ENCODE assay signal across 16 cellular contexts in genomic region chr2:105410554-105410953, GRCh38. TPM values are rescaled to one million over a fixed set of nuclear protein-coding genes. Genes with fewer than 3 reads are reported as not detected.
DNase-seq lines count a peak whose midpoint lies in the region; ATAC-seq and TF ChIP-seq lines count a peak whose summit lies in the region.
"Had no signal": no experiment of that assay in that cellular context is flagged by ENCODE, and none has a peak within 500 bp of the region (broad histone marks: within the 10 kb centered on the region; RNA-seq: fewer than 3 reads in every experiment).

No MANE protein-coding gene starts in this region.

- H2BK5ac ChIP-seq in IMR-90 (ENCODE audit: low read depth, low read length, poor library complexity, severe bottlenecking) = no peak overlapping the region

- no peak overlapping the region for H3K27ac Mint-ChIP-seq in T-cell
- H3K27ac Mint-ChIP-seq: activated CD4-positive, alpha-beta memory T cell treated with anti-CD3 and anti-CD28 coated beads, Interleukin-2, amount 10 ng/mL, durations not matched to agents 7 days and 5 days; activated T-helper 17 cell treated with anti-CD3 and anti-CD28 coated beads, Interleukin-2, amount 50 U/mL, for 72 hours had no signal

- no peak overlapping the region for H3K4ac ChIP-seq in IMR-90 (ENCODE audit: low read depth, low read length)

- no peak overlapping the region for H3K9ac ChIP-seq in IMR-90 (ENCODE audit: low read depth, low read length)

- peak; percentile 4; the same call in 1 of the 2 replicates for ATAC-seq in IMR-90 (ENCODE audit: low read depth)
- ATAC-seq in T-cell (replicated peaks in 1 of 4) = no peak
- ATAC-seq: activated T-helper 17 cell treated with anti-CD3 and anti-CD28 coated beads, Interleukin-2, amount 50 U/mL, for 72 hours had no signal

- no peak overlapping the region for H2AK9ac ChIP-seq in IMR-90 (replicated peaks; ENCODE audit: low read depth, low read length, poor library complexity)

- CTCF ChIA-PET in IMR-90 (lab: Yijun Ruan, JAX) (interaction anchor here (0.5 kb wide), 1 partner anchor 18 kb away, joined by 3 read pairs; no protein-coding TSS in a partner anchor), T-cell (lab: Charles Lee) (no interaction called here)

- H2BK120ac ChIP-seq in IMR-90 (ENCODE audit: low read depth, low read length) = peak overlapping the region; percentile 4; the same call in 1 of the 2 replicates

- in situ Hi-C loops in IMR-90 (cut with MboI; ENCODE audit: low sequenced_read_pairs) = no loop called here

- no peak overlapping the region for H2AFZ ChIP-seq in IMR-90 (replicated peaks; ENCODE audit: low read length, poor library complexity)

- no TSS peak for BruUV-seq in IMR-90 (replicated peaks; lab: Mats Ljungman, UMichigan)

- H3K36me3 Mint-ChIP-seq in T-cell = no peaks in the 10 kb centered on the region

- dilution Hi-C loops in IMR-90 (cut with HindIII; ENCODE audit: low sequenced_read_pairs, unreplicated experiment) = no loop called here

- TF ChIP-seq CTCF in IMR-90 (conservative IDR thresholded peaks at IDR 0.05; ENCODE audit: low read depth, low read length) (no peak), breast epithelium (IDR thresholded peaks at IDR 0.05) (no peak), cardiac muscle cell (IDR thresholded peaks at IDR 0.05; ENCODE audit: low read depth, low read length) (no peak), sigmoid colon (IDR thresholded peaks at IDR 0.05) (no peak)

- peak overlapping the region; percentile 71; the same call in 2 of the 3 replicates for H2BK15ac ChIP-seq in IMR-90 (ENCODE audit: low read depth, low read length)

- TF ChIP-seq RAD21 in IMR-90 (IDR thresholded peaks at IDR 0.05; ENCODE audit: low read length) = no peak

- peak overlapping the region; percentile 24; the same call in 1 of the 2 replicates for H2BK20ac ChIP-seq in IMR-90 (ENCODE audit: low read depth, low read length)

- H3K27me3 ChIP-seq in IMR-90 (ENCODE audit: control insufficient read depth, insufficient read depth, low read length) (peaks cover 13% of the 10 kb centered on the region), breast epithelium (no peaks in the 10 kb centered on the region), cardiac muscle cell (no peaks in the 10 kb centered on the region), sigmoid colon (no peaks in the 10 kb centered on the region)

- no peak overlapping the region for H3K4me3 Mint-ChIP-seq in T-cell
- H3K4me3 Mint-ChIP-seq: activated CD4-positive, alpha-beta memory T cell treated with anti-CD3 and anti-CD28 coated beads, Interleukin-2, amount 10 ng/mL, durations not matched to agents 7 days and 5 days; activated T-helper 17 cell treated with anti-CD3 and anti-CD28 coated beads, Interleukin-2, amount 50 U/mL, for 72 hours; neural crest cell had no signal

- no peak overlapping the region; the same call in 1 of the 2 replicates for H3K18ac ChIP-seq in IMR-90 (ENCODE audit: low read depth, low read length)

- H3K36me3 ChIP-seq in IMR-90 (ENCODE audit: control insufficient read depth, insufficient read depth, low read length) (no peaks in the 10 kb centered on the region), breast epithelium (no peaks in the 10 kb centered on the region), cardiac muscle cell (peaks cover 33% of the 10 kb centered on the region), sigmoid colon (no peaks in the 10 kb centered on the region)
- H3K36me3 ChIP-seq: lower lobe of right lung had no signal

- WGBS in IMR-90 (ENCODE audit: extremely low coverage in 2 of 2, insufficient read length in 1 of 2), 2 experiments = 67% methylated on average over 1 of the region's 4 CpGs; no CpG with 5 or more reads in 1 of the 2 experiments
- WGBS in sigmoid colon, 2 donors = 44 to 84% methylated on average over 4 of the region's 4 CpGs

- peaks cover 0 to 8% (median 8%) of the 10 kb centered on the region in 3 donors for H3K4me1 Mint-ChIP-seq in T-cell
- H3K4me1 Mint-ChIP-seq: activated CD4-positive, alpha-beta memory T cell treated with anti-CD3 and anti-CD28 coated beads, Interleukin-2, amount 10 ng/mL, durations not matched to agents 7 days and 5 days; activated T-helper 17 cell treated with anti-CD3 and anti-CD28 coated beads, Interleukin-2, amount 50 U/mL, for 72 hours; neural crest cell had no signal

- DNase-seq in IMR-90 = peak; percentile 62
- DNase-seq in breast epithelium (ENCODE audit: low spot score in 2 of 2) = peak in 1 of 2 donors; percentile 70
- DNase-seq in cardiac muscle cell (ENCODE audit: low read depth in 1 of 2, low spot score in 1 of 2) = peak in 1 of 2 donors; percentile 76
- DNase-seq in sigmoid colon = no peak
- no peak for DNase-seq in COR-L47 (lab: John Stamatoyannopoulos, UW)
- no peak for DNase-seq in pons (ENCODE audit: low spot score)
- DNase-seq in DMS53 (lab: John Stamatoyannopoulos, UW) = no peak
- DNase-seq in T-cell = no peak
- DNase-seq: activated CD4-positive, alpha-beta memory T cell treated with anti-CD3 and anti-CD28 coated beads, Interleukin-2, amount 10 ng/mL, durations not matched to agents 7 days and 5 days; AML-193; DMS153; effector memory CD4-positive, alpha-beta T cell; lower lobe of right lung; stimulated activated CD4-positive, alpha-beta T cell treated with anti-CD3 and anti-CD28 coated beads, Interleukin-12 subunit alpha, Interleukin-12 subunit beta, amount 100 ng/mL, for 4 hours had no signal

- peak overlapping the region; percentile 53; the same call in 1 of the 2 replicates for H2AK5ac ChIP-seq in IMR-90 (ENCODE audit: low read depth, low read length)

- peaks cover 16% of the 10 kb centered on the region for H3K4me1 ChIP-seq in IMR-90 (ENCODE audit: control insufficient read depth, insufficient read depth, low read length)
- peaks cover 3 to 8% of the 10 kb centered on the region in 2 donors for H3K4me1 ChIP-seq in breast epithelium
- peaks cover 33% of the 10 kb centered on the region for H3K4me1 ChIP-seq in cardiac muscle cell (ENCODE audit: low read depth)
- H3K4me1 ChIP-seq in sigmoid colon = peaks cover 0 to 24% (median 23%) of the 10 kb centered on the region in 4 donors
- H3K4me1 ChIP-seq: lower lobe of right lung had no signal

- intact Hi-C loops in IMR-90 (cut with micrococcal nuclease) = no loop called here
- intact Hi-C loops in breast epithelium (cut with DNase I; ENCODE audit: low total_unique reads) = loop anchor here (10.0 kb wide), 1 partner anchor 316 kb away; no protein-coding TSS in a partner anchor
- intact Hi-C loops in sigmoid colon (cut with DNase I) = no loop called here

- no peak for TF ChIP-seq EP300 in sigmoid colon (IDR thresholded peaks at IDR 0.05)

- no peaks in the 10 kb centered on the region; a peak in 1 of 4 replicates for H3K79me1 ChIP-seq in IMR-90 (ENCODE audit: low read depth in 1 of 2, low read length in 2 of 2)

- H3K23ac ChIP-seq in IMR-90 (ENCODE audit: low read depth, low read length) = no peak overlapping the region

- H3K4me2 ChIP-seq in IMR-90 (ENCODE audit: low read depth, low read length) = no peak overlapping the region

- TF ChIP-seq POLR2A in IMR-90 (IDR thresholded peaks at IDR 0.05; ENCODE audit: low read depth, low read length) (no peak), breast epithelium (IDR thresholded peaks at IDR 0.05) (no peak), sigmoid colon (IDR thresholded peaks at IDR 0.05) (no peak)

- no peak overlapping the region for H4K91ac ChIP-seq in IMR-90 (ENCODE audit: insufficient read depth, low read depth, low read length)

- H3K56ac ChIP-seq in IMR-90 (ENCODE audit: extremely low read depth, insufficient read depth, low read length) = no peak overlapping the region

- H4K5ac ChIP-seq in IMR-90 (ENCODE audit: low read depth, low read length) = no peak overlapping the region

- H3K27me3 Mint-ChIP-seq in T-cell = peaks cover 23 to 46% of the 10 kb centered on the region in 2 donors

- no peaks in the 10 kb centered on the region for H4K20me1 ChIP-seq in IMR-90 (ENCODE audit: insufficient read depth, low read length)

- no peaks in the 10 kb centered on the region for H3K9me1 ChIP-seq in IMR-90 (ENCODE audit: insufficient read depth, low read length)

- POLR2A ChIA-PET in IMR-90 (lab: Charles Lee; ENCODE audit: unreplicated experiment) (no interaction called here), T-cell (lab: Charles Lee) (interaction anchor here in 1 of 2 donors (0.6 kb wide), 1 partner anchor 17 kb away, joined by 3 read pairs; no protein-coding TSS in a partner anchor)

- H3K14ac ChIP-seq in IMR-90 (replicated peaks; ENCODE audit: low read depth, low read length) = 0 out of 2 replicates have a peak overlapping the region, but pooled peaks have one; percentile 15

- no peaks in the 10 kb centered on the region for H3K9me3 Mint-ChIP-seq in T-cell
- H3K9me3 Mint-ChIP-seq: activated CD4-positive, alpha-beta memory T cell treated with anti-CD3 and anti-CD28 coated beads, Interleukin-2, amount 10 ng/mL, durations not matched to agents 7 days and 5 days; activated T-helper 17 cell treated with anti-CD3 and anti-CD28 coated beads, Interleukin-2, amount 50 U/mL, for 72 hours; neural crest cell had no signal

- no peak overlapping the region for H3K27ac ChIP-seq in IMR-90 (ENCODE audit: insufficient read depth, low read length)
- H3K27ac ChIP-seq in breast epithelium = peak overlapping the region; percentile 75 to 83
- peak overlapping the region; percentile 41 for H3K27ac ChIP-seq in cardiac muscle cell
- peak overlapping the region in 3 of 4 donors; percentile 60 to 74 (median 66) for H3K27ac ChIP-seq in sigmoid colon
- H3K27ac ChIP-seq: lower lobe of right lung had no signal

- no peak overlapping the region for H3K4me3 ChIP-seq in IMR-90 (ENCODE audit: insufficient read depth, low read depth, low read length)
- H3K4me3 ChIP-seq in breast epithelium = peak overlapping the region in 1 of 3 donors; percentile 17
- H3K4me3 ChIP-seq in cardiac muscle cell = no peak overlapping the region
- no peak overlapping the region for H3K4me3 ChIP-seq in sigmoid colon
- H3K4me3 ChIP-seq: lower lobe of right lung had no signal

- no peaks in the 10 kb centered on the region for H3K9me3 ChIP-seq in IMR-90 (ENCODE audit: control insufficient read depth, insufficient read depth, low read length)
- H3K9me3 ChIP-seq in breast epithelium = no peaks in the 10 kb centered on the region
- no peaks in the 10 kb centered on the region for H3K9me3 ChIP-seq in cardiac muscle cell (ENCODE audit: low read depth)
- H3K9me3 ChIP-seq in sigmoid colon = no peaks in the 10 kb centered on the region
- H3K9me3 ChIP-seq: lower lobe of right lung had no signal

- H4K8ac ChIP-seq in IMR-90 (ENCODE audit: low read depth in 2 of 2, low read length in 2 of 2) = no peak overlapping the region

TF ChIP-seq in IMR-90, 13 proteins besides CTCF, POLR2A, EP300 and RAD21 (continues in another document):
- no peak for TF ChIP-seq NFE2L2 (IDR thresholded peaks at IDR 0.05; ENCODE audit: low read depth, low read length)

RNA-seq across cellular contexts. Expression of gene FHL2, which starts 11.7 kb away (rescaled TPM):
- total RNA-seq in IMR-90 (2012; rRNA removed) (373 and 464 TPM in 2 replicates), breast epithelium (100 to 1,000 TPM in 1 of 3 donors, 10 to 100 TPM in 2; 20.0 to 128 (median 98.2) TPM), cardiac muscle cell (586 and 1,288 TPM in 2 replicates), sigmoid colon (100 to 1,000 TPM in 1 of 4 donors, 10 to 100 TPM in 3; 62.0 to 123 (median 77.6) TPM), T-cell (1 to 10 TPM in 4 of 5 donors, under 1 TPM in 1; 0.56 to 1.2 (median 1.1) TPM)
- polyA plus RNA-seq in IMR-90 (2012; rRNA removed) (550 and 574 TPM in 2 replicates), cardiac muscle cell (612 and 1,543 TPM in 2 replicates), sigmoid colon (100 to 1,000 TPM in 2 of 3 donors, 10 to 100 TPM in 1; 98.8 to 210 (median 123) TPM)
- 533 and 781 TPM in 2 replicates for polyA plus RNA-seq in IMR-90 (2012; cell fraction: cytosol; rRNA removed)
- 291 and 300 TPM in 2 replicates for polyA plus RNA-seq in IMR-90 (2012; cell fraction: nucleus; rRNA removed; ENCODE audit: low replicate concordance)

Comparison
In these comparisons a context has a peak if more than half of its experiments do, and no peak if none do; other contexts are left out.
1. RNA of gene FHL2, which starts 11.7 kb away (total RNA-seq): 586 to 1,288 TPM in cardiac muscle cell, 373 to 464 TPM in IMR-90, 20.0 to 128 TPM in breast epithelium and 62.0 to 123 TPM in sigmoid colon; 0.56 to 1.2 TPM in T-cell; every median in the first group is over 4 times any median in the second.